ENCODE assay signal across 13 cellular contexts in the genomic region with DNA sequence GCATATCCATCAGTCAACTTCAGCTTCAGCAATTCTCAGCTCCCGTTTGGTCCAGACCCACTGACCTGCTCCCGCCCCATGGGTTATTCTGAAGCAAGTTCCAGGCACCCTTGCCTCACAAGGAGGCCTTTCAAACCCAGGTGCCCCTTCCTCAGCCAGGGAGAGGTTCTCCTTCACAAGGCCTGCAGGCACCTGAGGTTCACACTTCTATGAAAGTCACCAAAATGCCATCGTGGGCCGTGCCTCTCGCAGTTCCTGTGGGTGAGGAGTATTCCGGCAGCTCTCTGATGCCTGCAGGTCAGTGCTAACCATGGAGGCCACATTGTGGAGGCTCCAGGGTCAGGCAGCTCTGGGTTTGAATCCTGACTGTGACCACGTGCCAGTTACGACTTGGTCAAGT. TPM values are rescaled to one million over a fixed set of nuclear protein-coding genes. Genes with fewer than 3 reads are reported as not detected.
DNase-seq lines count a peak whose midpoint lies in the region; TF ChIP-seq lines count a peak whose summit lies in the region.
"Had no signal": no experiment of that assay in that cellular context is flagged by ENCODE, and none has a peak within 500 bp of the region (broad histone marks: within the 10 kb centered on the region; RNA-seq: fewer than 3 reads in every experiment).

No MANE protein-coding gene starts in this region.

- H3K23ac ChIP-seq in H9 (ENCODE audit: insufficient read length, low read depth, low read length), result no peak overlapping the region

- no peak overlapping the region for H2BK20ac ChIP-seq in H9 (ENCODE audit: low read depth, low read length, poor library complexity, severe bottlenecking)

- H3K4me3 Mint-ChIP-seq in CD14-positive monocyte (no peak overlapping the region), H9 (no peak overlapping the region)
- no peak overlapping the region for H3K4me3 Mint-ChIP-seq in dendritic cell treated with granulocyte-macrophage colony-stimulating factor and Interleukin-4, amounts not matched to agents 40 ng/mL and 50 ng/mL, for 4 days
- H3K4me3 Mint-ChIP-seq: CD4-positive, alpha-beta T cell had no signal

- H3K9ac ChIP-seq in OCI-LY3 (ENCODE audit: low read length) (peak overlapping the region; percentile 74), H9 (ENCODE audit: extremely low read depth, insufficient read length, low read length) (no peak overlapping the region)

- H3K4me2 ChIP-seq in OCI-LY3 (ENCODE audit: low read length) (peak overlapping the region; percentile 94), osteoblast (ENCODE audit: insufficient read depth, low read length) (no peak overlapping the region), H9 (ENCODE audit: insufficient read depth, insufficient read length, low read length) (no peak overlapping the region)

- H2AFZ ChIP-seq in OCI-LY3 (ENCODE audit: low read depth, low read length) (no peak overlapping the region), osteoblast (ENCODE audit: low read length) (no peak overlapping the region), H9 (ENCODE audit: low read length) (no peak overlapping the region)

- H3K36me3 ChIP-seq in OCI-LY3 (replicated peaks; ENCODE audit: low read depth, low read length), result no peaks in the 10 kb centered on the region
- no peaks in the 10 kb centered on the region for H3K36me3 ChIP-seq in osteoblast (ENCODE audit: insufficient read depth, low read length)
- H3K36me3 ChIP-seq: HAP-1 had no signal

- no peaks in the 10 kb centered on the region for H3K79me2 ChIP-seq in OCI-LY3 (ENCODE audit: low read length)
- no peaks in the 10 kb centered on the region for H3K79me2 ChIP-seq in osteoblast (ENCODE audit: insufficient read depth, low read length)
- no peaks in the 10 kb centered on the region for H3K79me2 ChIP-seq in H9 (ENCODE audit: insufficient read depth, low read length)

- no peaks in the 10 kb centered on the region for H4K20me1 ChIP-seq in OCI-LY3 (ENCODE audit: insufficient read depth, low read length)
- H4K20me1 ChIP-seq in osteoblast (ENCODE audit: insufficient read depth, low read length), result no peaks in the 10 kb centered on the region
- no peaks in the 10 kb centered on the region for H4K20me1 ChIP-seq in H9 (ENCODE audit: control insufficient read depth, insufficient read depth, insufficient read length)

- no peak overlapping the region for H4K91ac ChIP-seq in H9 (ENCODE audit: insufficient read length, low read depth, low read length)

- H4K8ac ChIP-seq in H9 (replicated peaks; ENCODE audit: insufficient read length, low read depth, low read length), result no peak overlapping the region

- peaks cover 0 to 5% (median 4%) of the 10 kb centered on the region in 3 donors for H3K27me3 Mint-ChIP-seq in CD14-positive monocyte (ENCODE audit: low read depth in 3 of 3)
- H3K27me3 Mint-ChIP-seq in dendritic cell treated with granulocyte-macrophage colony-stimulating factor and Interleukin-4, amounts not matched to agents 40 ng/mL and 50 ng/mL, for 4 days, result no peaks in the 10 kb centered on the region
- no peaks in the 10 kb centered on the region for H3K27me3 Mint-ChIP-seq in H9 (ENCODE audit: low read depth)
- H3K27me3 Mint-ChIP-seq: CD4-positive, alpha-beta T cell had no signal

- H4K5ac ChIP-seq in H9 (ENCODE audit: insufficient read length, low read depth, low read length), result no peak overlapping the region

- H3K27me3 ChIP-seq in OCI-LY3 (ENCODE audit: low read depth, low read length), result 0 out of 2 replicates have a peak, but pooled peaks cover 3% of the 10 kb centered on the region
- no peaks in the 10 kb centered on the region for H3K27me3 ChIP-seq in osteoblast (ENCODE audit: insufficient read depth, low read length)
- no peaks in the 10 kb centered on the region for H3K27me3 ChIP-seq in H9 (ENCODE audit: insufficient read depth, low read length)

- H3K4me1 Mint-ChIP-seq in CD14-positive monocyte (peaks cover 38% of the 10 kb centered on the region), H9 (peaks cover 5 to 7% of the 10 kb centered on the region in 2 experiments)
- H3K4me1 Mint-ChIP-seq in dendritic cell treated with granulocyte-macrophage colony-stimulating factor and Interleukin-4, amounts not matched to agents 40 ng/mL and 50 ng/mL, for 4 days (ENCODE audit: low read depth), result peaks cover 51% of the 10 kb centered on the region

- no peaks in the 10 kb centered on the region for H3K23me2 ChIP-seq in H9 (ENCODE audit: insufficient read length, low read depth, low read length, poor library complexity, severe bottlenecking)

- no peak overlapping the region for H2AK5ac ChIP-seq in H9 (ENCODE audit: insufficient read length, low read length)

- H3K4ac ChIP-seq in H9 (ENCODE audit: low read depth, low read length), result no peak overlapping the region

- H3K27ac Mint-ChIP-seq in CD14-positive monocyte, result peak overlapping the region in 1 of 7 donors; percentile 20
- H3K27ac Mint-ChIP-seq in dendritic cell treated with granulocyte-macrophage colony-stimulating factor and Interleukin-4, amounts not matched to agents 40 ng/mL and 50 ng/mL, for 4 days, result peak overlapping the region; percentile 98
- 0 out of 7 replicates have a peak overlapping the region, but pooled peaks of 1 of the 3 experiments have one; percentile 40 for H3K27ac Mint-ChIP-seq in H9
- H3K27ac Mint-ChIP-seq: CD4-positive, alpha-beta T cell had no signal

- H2BK12ac ChIP-seq in H9 (ENCODE audit: insufficient read length, low read depth, low read length), result no peak overlapping the region

- TF ChIP-seq CTCF in CD14-positive monocyte (IDR thresholded peaks at IDR 0.05) (no peak), OCI-LY3 (IDR thresholded peaks at IDR 0.05; ENCODE audit: low read depth, low read length) (no peak), osteoblast (IDR thresholded peaks at IDR 0.05; ENCODE audit: extremely low read depth, low read depth, low read length) (no peak), H9 (conservative IDR thresholded peaks at IDR 0.05) (no peak)

- H3K4me3 ChIP-seq in OCI-LY3 (ENCODE audit: low read length), result peak overlapping the region; percentile 71
- no peak overlapping the region for H3K4me3 ChIP-seq in osteoblast (ENCODE audit: insufficient read depth, low read length)
- H3K4me3 ChIP-seq: HAP-1 had no signal

- H3K9me3 ChIP-seq in OCI-LY3 (ENCODE audit: insufficient read depth, low read length), result no peaks in the 10 kb centered on the region
- H3K9me3 ChIP-seq in osteoblast (ENCODE audit: low read depth, low read length), result no peaks in the 10 kb centered on the region
- H3K9me3 ChIP-seq in H9 (ENCODE audit: control insufficient read depth, low read depth, low read length), result no peaks in the 10 kb centered on the region
- H3K9me3 ChIP-seq: HAP-1 had no signal

- H3K18ac ChIP-seq in H9 (ENCODE audit: insufficient read length, low read depth, low read length), result no peak overlapping the region

- H2BK120ac ChIP-seq in H9 (ENCODE audit: low read depth, low read length, poor library complexity, severe bottlenecking), result no peak overlapping the region

- no CpG with 5 or more reads among the region's 8 CpGs for WGBS in H9 (ENCODE audit: extremely low coverage, insufficient read length, low lambda C conversion rate)

- no peak overlapping the region for H2BK5ac ChIP-seq in H9 (ENCODE audit: insufficient read length, low read length)

- intact Hi-C loops in CD14-positive monocyte (cut with micrococcal nuclease), result no loop called here
- intact Hi-C loops in dendritic cell treated with granulocyte-macrophage colony-stimulating factor and Interleukin-4, amounts not matched to agents 40 ng/mL and 50 ng/mL, for 4 days (cut with micrococcal nuclease), result loop anchor here (10.0 kb wide), 1 partner anchor 57 kb away; no protein-coding TSS in a partner anchor

- H3K27ac ChIP-seq in OCI-LY3 (ENCODE audit: low read length) (peak overlapping the region; percentile 99), osteoblast (ENCODE audit: low read depth, low read length) (no peak overlapping the region), H9 (ENCODE audit: insufficient read length, low read depth, low read length) (no peak overlapping the region)

- H3K14ac ChIP-seq in H9 (ENCODE audit: insufficient read depth, low read length), result no peak overlapping the region

- no peak overlapping the region for H3K56ac ChIP-seq in H9 (ENCODE audit: insufficient read length, low read depth, low read length)

- DNase-seq in CD14-positive monocyte (ENCODE audit: low spot score), result peak; percentile 38
- no peak for DNase-seq in osteoblast (ENCODE audit: insufficient read length, low spot score, missing footprints)
- no peak for DNase-seq in NCI-H2081 (lab: John Stamatoyannopoulos, UW)
- DNase-seq in LoVo (ENCODE audit: low spot score), result no peak
- DNase-seq in H9, result no peak
- DNase-seq: Calu3; CD4-positive, alpha-beta T cell; DMS79; EL; GOT3 had no signal

- H3K36me3 Mint-ChIP-seq in CD14-positive monocyte (no peaks in the 10 kb centered on the region), H9 (ENCODE audit: insufficient read depth in 1 of 3, low read depth in 3 of 3) (no peaks in the 10 kb centered on the region)
- no peaks in the 10 kb centered on the region for H3K36me3 Mint-ChIP-seq in dendritic cell treated with granulocyte-macrophage colony-stimulating factor and Interleukin-4, amounts not matched to agents 40 ng/mL and 50 ng/mL, for 4 days (ENCODE audit: low read depth)

- H3K4me1 ChIP-seq in OCI-LY3 (ENCODE audit: low read length) (peaks cover 55% of the 10 kb centered on the region), osteoblast (ENCODE audit: insufficient read depth, low read length) (no peaks in the 10 kb centered on the region), H9 (ENCODE audit: insufficient read depth, low read length) (no peaks in the 10 kb centered on the region; the same call in 1 of the 2 replicates)
- H3K4me1 ChIP-seq: HAP-1 had no signal

- no peak overlapping the region for H2BK15ac ChIP-seq in H9 (ENCODE audit: low read depth, low read length)

- H3T11ph ChIP-seq in H9 (ENCODE audit: low read length), result no peak overlapping the region

- H3K9me3 Mint-ChIP-seq in CD14-positive monocyte (no peaks in the 10 kb centered on the region), H9 (no peaks in the 10 kb centered on the region)
- H3K9me3 Mint-ChIP-seq in dendritic cell treated with granulocyte-macrophage colony-stimulating factor and Interleukin-4, amounts not matched to agents 40 ng/mL and 50 ng/mL, for 4 days, result no peaks in the 10 kb centered on the region
- H3K9me3 Mint-ChIP-seq: CD4-positive, alpha-beta T cell had no signal

- H3K79me1 ChIP-seq in H9 (ENCODE audit: insufficient read depth, low read depth, low read length, poor library complexity, severe bottlenecking), result no peaks in the 10 kb centered on the region

RNA-seq across cellular contexts. Expression of a gene that starts 40.2 kb away (rescaled TPM):
- polyA plus RNA-seq in CD14-positive monocyte, result under 1 TPM; 0.34 to 0.79 TPM
- total RNA-seq in osteoblast (4.4 and 4.7 TPM in 2 replicates), H9 (2021) (17.8 and 18.2 TPM in 2 replicates)
